In the genomic region with DNA sequence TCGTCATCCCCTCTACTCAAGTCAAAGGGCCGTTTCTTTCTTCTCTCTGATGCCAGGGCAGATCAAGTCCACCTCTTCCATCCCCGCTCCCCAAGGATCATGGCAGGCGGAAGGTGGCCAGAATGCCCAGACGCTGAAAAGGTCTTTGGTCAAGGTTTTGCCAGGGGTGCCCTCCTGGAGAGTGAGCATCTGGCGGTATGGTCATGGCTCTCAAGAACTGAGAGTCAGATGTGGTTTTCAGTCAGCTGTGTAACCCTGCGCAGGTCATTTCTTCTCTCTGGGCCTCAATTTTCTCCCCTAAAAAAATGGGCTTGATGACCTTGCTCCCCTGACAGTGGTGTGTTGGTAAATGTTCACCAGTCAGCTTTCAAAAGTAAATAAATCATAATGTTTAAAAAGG, we compare ENCODE assay signal across 12 cellular contexts. TPM values are rescaled to one million over a fixed set of nuclear protein-coding genes. Genes with fewer than 3 reads are reported as not detected.
"Had no signal": no experiment of that assay in that cellular context is flagged by ENCODE, and none has a peak within 500 bp of the region (broad histone marks: within the 10 kb centered on the region; RNA-seq: fewer than 3 reads in every experiment).

No MANE protein-coding gene starts in this region.

- H3K27ac Mint-ChIP-seq: HFFc6, IgD-negative memory B cell had no signal

- H3K9ac ChIP-seq: GM23248, KMS-11 had no signal

- H3K36me3 ChIP-seq: HAP-1 had no signal

- DNase-seq: GM23248, GOT3, H7, HFFc6 had no signal

- H3K27ac ChIP-seq: GM23248, HL-60, KMS-11 had no signal

- H3K4me1 ChIP-seq: HAP-1 had no signal

- H3K4me3 Mint-ChIP-seq: HFFc6, IgD-negative memory B cell had no signal

- H2AFZ ChIP-seq: GM23248 had no signal

- H3K9me3 ChIP-seq: HAP-1 had no signal

- ATAC-seq: HCT116, HepG2 had no signal

- H3K4me2 ChIP-seq: KMS-11 had no signal

- H3K36me3 Mint-ChIP-seq: IgD-negative memory B cell had no signal

- H3K9me3 Mint-ChIP-seq: HFFc6 had no signal

- H3K4me3 ChIP-seq: GM23248, HAP-1 had no signal

RNA-seq across cellular contexts. Expression of a gene that starts 12.4 kb away (rescaled TPM):
- total RNA-seq: GM23248, H4, H7, HepG2, HFFc6, HT1080 had no signal
- polyA plus RNA-seq: GM23248, IgD-negative memory B cell had no signal

RNA-seq across cellular contexts. Expression of a gene that starts 45.1 kb away (rescaled TPM):
- total RNA-seq: GM23248, H4, H7, HepG2, HT1080 had no signal
- polyA plus RNA-seq: GM23248, IgD-negative memory B cell had no signal
